Comparison of ENCODE assay signal across 21 cellular contexts in genomic region chr13:51324714-51325440, GRCh38. TPM values are rescaled to one million over a fixed set of nuclear protein-coding genes. Genes with fewer than 3 reads are reported as not detected.
DNase-seq lines count a peak whose midpoint lies in the region; ATAC-seq and TF ChIP-seq lines count a peak whose summit lies in the region.
"Had no signal": no experiment of that assay in that cellular context is flagged by ENCODE, and none has a peak within 500 bp of the region (broad histone marks: within the 10 kb centered on the region; RNA-seq: fewer than 3 reads in every experiment).

No MANE protein-coding gene starts in this region.

- H3K27me3 ChIP-seq in neuronal stem cell (ENCODE audit: control insufficient read depth in 3 of 3, insufficient read depth in 3 of 3, low read depth in 1 of 3, low read length in 3 of 3) (peaks cover 0 to 9% (median 0%) of the 10 kb centered on the region in 3 experiments), upper lobe of left lung (no peaks in the 10 kb centered on the region)
- H3K27me3 ChIP-seq: adrenal gland; BLaER1 treated with 17β-estradiol and CSF1 and Interleukin-3, amounts not matched to agents 10 nM and 100 nM had no signal

- H3K4ac ChIP-seq in neuronal stem cell (ENCODE audit: low read length): no peak overlapping the region

- peak overlapping the region; percentile 58 for H2AK5ac ChIP-seq in neuronal stem cell (ENCODE audit: low read depth, low read length)

- H2BK120ac ChIP-seq in neuronal stem cell (ENCODE audit: low read depth, low read length): no peak overlapping the region

- H3K9me3 ChIP-seq in neuronal stem cell (replicated peaks in 1 of 2; ENCODE audit: control insufficient read depth in 2 of 2, insufficient read depth in 1 of 2, low read depth in 1 of 2, low read length in 2 of 2) (no peaks in the 10 kb centered on the region), upper lobe of left lung (no peaks in the 10 kb centered on the region)
- H3K9me3 ChIP-seq: adrenal gland; BLaER1 treated with 17β-estradiol and CSF1 and Interleukin-3, amounts not matched to agents 10 nM and 100 nM had no signal

- TF ChIP-seq EP300 in upper lobe of left lung (IDR thresholded peaks at IDR 0.05): no peak

- H4K91ac ChIP-seq in neuronal stem cell (ENCODE audit: low read depth, low read length, poor library complexity): no peak overlapping the region

- H2BK5ac ChIP-seq in neuronal stem cell (ENCODE audit: low read length): no peak overlapping the region

- H4K8ac ChIP-seq in neuronal stem cell (ENCODE audit: low read depth, low read length): no peak overlapping the region

- H2BK15ac ChIP-seq in neuronal stem cell (ENCODE audit: low read length): no peak overlapping the region

- no CpG with 5 or more reads among the region's 14 CpGs for WGBS in neuronal stem cell (ENCODE audit: extremely low coverage in 2 of 2, insufficient read length in 2 of 2, insufficient replicate concordance in 1 of 2), 2 donors
- WGBS in upper lobe of left lung, 2 donors: 87 to 92% methylated on average over 4 to 14 of the region's 14 CpGs

- H3K36me3 ChIP-seq in neuronal stem cell (replicated peaks in 1 of 2; ENCODE audit: control insufficient read depth in 2 of 2, insufficient read depth in 2 of 2, low read length in 2 of 2) (no peaks in the 10 kb centered on the region), upper lobe of left lung (no peaks in the 10 kb centered on the region)
- H3K36me3 ChIP-seq: adrenal gland; BLaER1 treated with 17β-estradiol and CSF1 and Interleukin-3, amounts not matched to agents 10 nM and 100 nM had no signal

- H3K9ac ChIP-seq in neuronal stem cell (ENCODE audit: low read depth, low read length, poor library complexity): no peak overlapping the region
- H3K9ac ChIP-seq: BLaER1 treated with 17β-estradiol and CSF1 and Interleukin-3, amounts not matched to agents 10 nM and 100 nM had no signal

- H3K27ac ChIP-seq in neuronal stem cell (replicated peaks; ENCODE audit: low read length) (no peak overlapping the region), upper lobe of left lung (no peak overlapping the region)
- H3K27ac ChIP-seq: adrenal gland; BLaER1 treated with 17β-estradiol and CSF1 and Interleukin-3, amounts not matched to agents 10 nM and 100 nM had no signal

- H3K23ac ChIP-seq in neuronal stem cell (ENCODE audit: low read depth, low read length, poor library complexity): no peak overlapping the region

- TF ChIP-seq POLR2A in upper lobe of left lung (IDR thresholded peaks at IDR 0.05): no peak

- DNase-seq in anterior cingulate cortex (lab: John Stamatoyannopoulos, UW): peak in 36 of 58 donors; percentile 13 to 79 (median 42)
- no peak for DNase-seq in neuronal stem cell (ENCODE audit: low spot score)
- no peak for DNase-seq in upper lobe of left lung
- no peak for DNase-seq in cerebellar nuclear complex (lab: John Stamatoyannopoulos, UW)
- no peak for DNase-seq in glomerular visceral epithelial cell (ENCODE audit: extremely low spot score)
- no peak for DNase-seq in NCI-H226
- DNase-seq: activated CD4-positive, alpha-beta T cell treated with anti-CD3 and anti-CD28 coated beads for 1 hour; activated T-cell treated with anti-CD3 and anti-CD28 coated beads, Interleukin-2, amount 50 U/mL, for 1 hour; kidney; NCI-H446; right cardiac atrium; stimulated activated CD4-positive, alpha-beta T cell treated with anti-CD3 and anti-CD28 coated beads, Interleukin-4, amount 100 ng/mL, for 1 hour; SW 1271 had no signal

- peak; percentile 59 for ATAC-seq in GM18498 (IDR thresholded peaks at IDR 0.05; ENCODE audit: unreplicated experiment)
- peak; percentile 68 for ATAC-seq in HG02798 (IDR thresholded peaks at IDR 0.05; ENCODE audit: poor library complexity, unreplicated experiment)
- ATAC-seq in upper lobe of left lung (ENCODE audit: low FRiP score in 2 of 2): no peak
- ATAC-seq: stimulated activated effector memory CD8-positive, alpha-beta T cell treated with anti-CD3 and anti-CD28 coated beads, Interleukin-12 subunit alpha, Interleukin-12 subunit beta, amount 100 ng/mL, for 72 hours had no signal

- no peak for TF ChIP-seq CTCF in upper lobe of left lung (IDR thresholded peaks at IDR 0.05)

- no peak overlapping the region for H3K14ac ChIP-seq in neuronal stem cell (ENCODE audit: low read length)

- no peak overlapping the region for H2BK12ac ChIP-seq in neuronal stem cell (ENCODE audit: low read length)

- peaks cover 0 to 11% of the 10 kb centered on the region in 2 donors for H3K4me1 ChIP-seq in neuronal stem cell (ENCODE audit: control insufficient read depth in 2 of 2, insufficient read depth in 1 of 2, low read depth in 1 of 2, low read length in 2 of 2)
- no peaks in the 10 kb centered on the region for H3K4me1 ChIP-seq in upper lobe of left lung
- H3K4me1 ChIP-seq: adrenal gland had no signal

- no peak overlapping the region for H2AFZ ChIP-seq in neuronal stem cell (ENCODE audit: low read length)

- no peaks in the 10 kb centered on the region for H3K79me1 ChIP-seq in neuronal stem cell (ENCODE audit: low read depth, low read length)

- H3K18ac ChIP-seq in neuronal stem cell (ENCODE audit: low read length): peak overlapping the region; percentile 73

- no peak overlapping the region for H3K4me2 ChIP-seq in neuronal stem cell (ENCODE audit: insufficient read depth, low read length, poor library complexity, severe bottlenecking)

- no peak overlapping the region for H3K4me3 ChIP-seq in neuronal stem cell (ENCODE audit: low read length in 2 of 2)
- no peak overlapping the region for H3K4me3 ChIP-seq in upper lobe of left lung
- H3K4me3 ChIP-seq: adrenal gland; BLaER1 treated with 17β-estradiol and CSF1 and Interleukin-3, amounts not matched to agents 10 nM and 100 nM had no signal

RNA-seq across cellular contexts. Expression of gene SERPINE3, which starts 14.6 kb away (rescaled TPM):
- polyA plus RNA-seq in neuronal stem cell (2013, experiment 1 of 2): 0.22 TPM
- 0.12 TPM for polyA plus RNA-seq in neuronal stem cell (2013, experiment 2 of 2)
- not detected for total RNA-seq in upper lobe of left lung
- total RNA-seq: adrenal gland, dermis microvascular lymphatic vessel endothelial cell, HT-29, kidney, myocyte, right cardiac atrium had no signal
- polyA plus RNA-seq: right cardiac atrium had no signal

Comparison
In these comparisons a context has a peak if more than half of its experiments do, and no peak if none do; other contexts are left out.
1. ATAC-seq: peak in GM18498 (single experiment) and HG02798 (single experiment); none in upper lobe of left lung (0 of 2).
2. DNase-seq: peak in anterior cingulate cortex (36 of 58); none in neuronal stem cell (single experiment), upper lobe of left lung (0 of 2), cerebellar nuclear complex (0 of 2), glomerular visceral epithelial cell (single experiment) and NCI-H226 (single experiment).